Comparison of ENCODE assay signal across 11 cellular contexts in genomic region chr13:79936368-79937136, GRCh38.
DNase-seq lines count a peak whose midpoint lies in the region; ATAC-seq and TF ChIP-seq lines count a peak whose summit lies in the region.
"Had no signal": no experiment of that assay in that cellular context is flagged by ENCODE, and none has a peak within 500 bp of the region (broad histone marks: within the 10 kb centered on the region; RNA-seq: fewer than 3 reads in every experiment).

No MANE protein-coding gene starts in this region.

- no peaks in the 10 kb centered on the region for H3K4me1 Mint-ChIP-seq in activated CD4-positive, alpha-beta T cell treated with anti-CD3 and anti-CD28 coated beads for 36 hours

- H3K9me3 ChIP-seq in upper lobe of right lung = no peaks in the 10 kb centered on the region
- H3K9me3 ChIP-seq: uterus had no signal

- no peaks in the 10 kb centered on the region for H3K36me3 Mint-ChIP-seq in activated CD4-positive, alpha-beta T cell treated with anti-CD3 and anti-CD28 coated beads for 36 hours (ENCODE audit: low read depth)

- TF ChIP-seq CTCF in epithelial cell of esophagus (IDR thresholded peaks at IDR 0.05; ENCODE audit: insufficient read depth, low read depth, low read length, missing control alignments) = no peak
- no peak for TF ChIP-seq CTCF in upper lobe of right lung (IDR thresholded peaks at IDR 0.05)

- no peak overlapping the region for H2AK5ac ChIP-seq in mesendoderm (ENCODE audit: low read length)

- no peak overlapping the region for H3K56ac ChIP-seq in mesendoderm (ENCODE audit: low read length)

- H3K4ac ChIP-seq in mesendoderm (ENCODE audit: low read depth, low read length) = no peak overlapping the region

- POLR2A ChIA-PET in activated CD4-positive, alpha-beta T cell treated with anti-CD3 and anti-CD28 coated beads for 36 hours (lab: Charles Lee) = interaction anchor here (0.6 kb wide), 1 partner anchor 557 kb away, joined by 3 read pairs; no protein-coding TSS in a partner anchor

- peak; percentile 91 for DNase-seq in NCI-H460 (ENCODE audit: extremely low read depth, low read depth)
- peak; percentile 95 for DNase-seq in epithelial cell of esophagus (ENCODE audit: low read depth)
- peak; percentile 37 for DNase-seq in mesendoderm
- no peak for DNase-seq in upper lobe of right lung
- no peak for DNase-seq in SHP77 treated with DMSO at 0.1 percent for 48 hours (lab: John Stamatoyannopoulos, UW)
- no peak for DNase-seq in OCI-M1 (lab: John Stamatoyannopoulos, UW)
- no peak for DNase-seq in activated CD4-positive, alpha-beta T cell treated with anti-CD3 and anti-CD28 coated beads for 36 hours
- no peak for DNase-seq in stimulated activated CD8-positive, alpha-beta memory T cell treated with anti-CD3 and anti-CD28 coated beads, Interleukin-4, amount 100 ng/mL, for 48 hours
- DNase-seq: H9 had no signal

- no peak overlapping the region for H4K8ac ChIP-seq in mesendoderm (ENCODE audit: low read depth, low read length)

- H3K79me1 ChIP-seq in mesendoderm (ENCODE audit: low read length) = no peaks in the 10 kb centered on the region

- no peak overlapping the region for H2BK120ac ChIP-seq in mesendoderm (ENCODE audit: low read depth, low read length)

- H3K27me3 ChIP-seq in mesendoderm (ENCODE audit: insufficient read depth, low read length, poor library complexity) (no peaks in the 10 kb centered on the region), upper lobe of right lung (no peaks in the 10 kb centered on the region)
- H3K27me3 ChIP-seq: uterus had no signal

- H3K36me3 ChIP-seq in mesendoderm (ENCODE audit: control insufficient read depth, insufficient read depth, low read length) (no peaks in the 10 kb centered on the region), upper lobe of right lung (no peaks in the 10 kb centered on the region)
- H3K36me3 ChIP-seq: uterus had no signal

- peak overlapping the region; percentile 37 for H3K27ac ChIP-seq in mesendoderm (ENCODE audit: low read depth, low read length)
- peak overlapping the region; percentile 70 for H3K27ac ChIP-seq in upper lobe of right lung

- no peak overlapping the region for H3K4me2 ChIP-seq in mesendoderm (ENCODE audit: low read length)

- H3K9ac ChIP-seq in mesendoderm (ENCODE audit: low read length) = no peak overlapping the region

- no peak overlapping the region for H4K5ac ChIP-seq in mesendoderm (ENCODE audit: low read length)

- CTCF ChIA-PET in activated CD4-positive, alpha-beta T cell treated with anti-CD3 and anti-CD28 coated beads for 36 hours (lab: Charles Lee) = interaction anchor here (0.6 kb wide), 1 partner anchor 31 kb away, joined by 3 read pairs; no protein-coding TSS in a partner anchor

- H3K27ac Mint-ChIP-seq in activated CD4-positive, alpha-beta T cell treated with anti-CD3 and anti-CD28 coated beads for 36 hours = no peak overlapping the region
- H3K27ac Mint-ChIP-seq: H9; T-helper 1 cell treated with Interleukin-12 subunit alpha and Interleukin-12 subunit beta and Interleukin-4 antibody, amounts not matched to agents 30 μg/mL and 1 μg/mL, for 36 hours had no signal

- no peak overlapping the region for H3K23ac ChIP-seq in mesendoderm (ENCODE audit: low read length)

- H3K4me3 Mint-ChIP-seq in activated CD4-positive, alpha-beta T cell treated with anti-CD3 and anti-CD28 coated beads for 36 hours = no peak overlapping the region
- H3K4me3 Mint-ChIP-seq: H9; T-helper 1 cell treated with Interleukin-12 subunit alpha and Interleukin-12 subunit beta and Interleukin-4 antibody, amounts not matched to agents 30 μg/mL and 1 μg/mL, for 36 hours had no signal

- no peaks in the 10 kb centered on the region for H3K27me3 Mint-ChIP-seq in activated CD4-positive, alpha-beta T cell treated with anti-CD3 and anti-CD28 coated beads for 36 hours

- H3K4me1 ChIP-seq in mesendoderm (ENCODE audit: control insufficient read depth, low read depth, low read length) = peaks cover 2% of the 10 kb centered on the region
- H3K4me1 ChIP-seq in upper lobe of right lung = peaks cover 14% of the 10 kb centered on the region
- H3K4me1 ChIP-seq: uterus had no signal

- H2BK5ac ChIP-seq in mesendoderm (ENCODE audit: low read length) = no peak overlapping the region

- H3K9me3 Mint-ChIP-seq in activated CD4-positive, alpha-beta T cell treated with anti-CD3 and anti-CD28 coated beads for 36 hours (ENCODE audit: low read depth) = no peaks in the 10 kb centered on the region
- H3K9me3 Mint-ChIP-seq: H9; T-helper 1 cell treated with Interleukin-12 subunit alpha and Interleukin-12 subunit beta and Interleukin-4 antibody, amounts not matched to agents 30 μg/mL and 1 μg/mL, for 36 hours had no signal

- intact Hi-C loops in upper lobe of right lung (cut with DNase I) = no loop called here
- intact Hi-C loops in activated CD4-positive, alpha-beta T cell treated with anti-CD3 and anti-CD28 coated beads for 36 hours (cut with DNase I, micrococcal nuclease) = no loop called here

- no peak overlapping the region for H2BK15ac ChIP-seq in mesendoderm (replicated peaks; ENCODE audit: low read depth)

- H3K18ac ChIP-seq in mesendoderm (ENCODE audit: low read length) = peak overlapping the region; percentile 69

- no peak overlapping the region for H3K4me3 ChIP-seq in epithelial cell of esophagus (ENCODE audit: low read length)
- no peak overlapping the region for H3K4me3 ChIP-seq in mesendoderm (ENCODE audit: low read length)
- H3K4me3 ChIP-seq in upper lobe of right lung = no peak overlapping the region
- H3K4me3 ChIP-seq: uterus had no signal

- no peaks in the 10 kb centered on the region for H3K79me2 ChIP-seq in mesendoderm (ENCODE audit: control insufficient read depth, insufficient read depth, low read length)

- ATAC-seq in upper lobe of right lung = peak; percentile 90
- no peak for ATAC-seq in activated CD4-positive, alpha-beta T cell treated with anti-CD3 and anti-CD28 coated beads for 36 hours

- WGBS in mesendoderm (ENCODE audit: extremely low coverage, insufficient coverage, low lambda C conversion rate) = no CpG with 5 or more reads among the region's 12 CpGs

Comparison
In these comparisons a context has a peak if more than half of its experiments do, and no peak if none do; other contexts are left out.
1. DNase-seq: peak in NCI-H460 (single experiment), epithelial cell of esophagus (single experiment) and mesendoderm (single experiment); none in upper lobe of right lung (single experiment), SHP77 treated with DMSO at 0.1 percent for 48 hours (single experiment), OCI-M1 (single experiment), activated CD4-positive, alpha-beta T cell treated with anti-CD3 and anti-CD28 coated beads for 36 hours (single experiment) and stimulated activated CD8-positive, alpha-beta memory T cell treated with anti-CD3 and anti-CD28 coated beads, Interleukin-4, amount 100 ng/mL, for 48 hours (single experiment).